In the genomic region with DNA sequence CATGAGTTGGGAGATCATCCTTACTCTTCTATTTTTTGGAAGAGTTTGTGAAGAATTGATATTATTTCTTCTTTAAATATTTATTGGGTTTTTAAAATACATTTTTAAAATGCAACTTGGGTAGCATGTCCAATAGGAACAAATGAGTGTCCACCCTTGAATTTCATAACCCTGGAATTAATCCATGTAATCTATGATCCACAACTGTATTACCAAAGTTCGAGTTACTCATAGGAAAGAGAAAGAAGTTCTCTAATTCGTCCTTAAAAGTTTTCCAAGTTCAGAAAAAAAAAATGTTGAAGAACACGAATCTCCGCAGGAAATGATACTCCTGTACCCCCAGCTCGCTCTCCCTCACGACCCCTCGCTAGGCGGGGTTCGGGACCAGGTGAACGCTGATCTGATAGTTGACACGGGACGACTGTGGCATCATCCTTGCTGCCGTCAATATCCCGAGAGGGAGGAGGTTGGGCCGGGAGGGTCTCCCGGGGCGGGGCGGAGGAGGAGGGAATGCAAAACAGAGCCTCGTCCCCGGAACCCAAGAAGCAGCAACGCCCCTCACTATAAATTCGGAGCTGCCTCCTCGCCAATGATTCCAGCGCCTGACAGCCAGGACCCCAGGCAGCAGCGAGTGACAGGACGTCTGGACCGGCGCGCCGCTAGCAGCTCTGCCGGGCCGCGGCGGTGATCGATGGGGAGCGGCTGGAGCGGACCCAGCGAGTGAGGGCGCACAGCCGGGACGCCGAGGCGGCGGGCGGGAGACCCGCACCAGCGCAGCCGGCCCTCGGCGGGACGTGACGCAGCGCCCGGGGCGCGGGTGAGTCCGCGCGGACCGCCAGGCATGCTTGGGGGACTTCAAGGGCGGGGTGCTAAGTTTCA, we compare ENCODE assay signal across 10 cellular contexts. TPM values are rescaled to one million over a fixed set of nuclear protein-coding genes. Genes with fewer than 3 reads are reported as not detected.
DNase-seq lines count a peak whose midpoint lies in the region; ATAC-seq and TF ChIP-seq lines count a peak whose summit lies in the region.
"Had no signal": no experiment of that assay in that cellular context is flagged by ENCODE, and none has a peak within 500 bp of the region (broad histone marks: within the 10 kb centered on the region; RNA-seq: fewer than 3 reads in every experiment).

Gene AGTR1 (plus strand): TSS at position 593 of the 879 bp plus-strand sequence. CDS start 43,133 bp downstream, outside the sequence.

- no TSS peak for BruUV-seq in PC-3 (replicated peaks; lab: Mats Ljungman, UMichigan)

- ATAC-seq in PC-3 (peak; percentile 40; the same call in 1 of the 2 replicates), foreskin keratinocyte (peak; percentile 64), GM18520 (IDR thresholded peaks at IDR 0.05; ENCODE audit: unreplicated experiment) (no peak)

- H3K36me3 ChIP-seq in PC-3 (ENCODE audit: low read depth, low read length): no peaks in the 10 kb centered on the region
- no peaks in the 10 kb centered on the region for H3K36me3 ChIP-seq in neuron (ENCODE audit: insufficient read depth, low read length)

- POLR2A ChIA-PET in PC-3 (lab: Charles Lee; ENCODE audit: unreplicated experiment): no interaction called here

- H3F3A ChIP-seq in PC-3 (ENCODE audit: low read length, unreplicated experiment): no peaks in the 10 kb centered on the region

- H3K4me3 ChIP-seq in PC-3 (ENCODE audit: low read length) (peak within 1 kb of the TSS; percentile 50), neuron (ENCODE audit: low read length) (peak within 1 kb of the TSS; percentile 49)

- H3K9me2 ChIP-seq in PC-3 (replicated peaks; ENCODE audit: low read length): no peaks in the 10 kb centered on the region

- no peaks in the 10 kb centered on the region for H4K20me1 ChIP-seq in PC-3 (ENCODE audit: low read length)

- H3K9ac ChIP-seq in PC-3 (ENCODE audit: low read length): no peak within 1 kb of the TSS

- no peak within 1 kb of the TSS for H3K27ac ChIP-seq in PC-3 (ENCODE audit: low read length)
- no peak within 1 kb of the TSS for H3K27ac ChIP-seq in foreskin keratinocyte

- H3K27me3 ChIP-seq in PC-3 (ENCODE audit: low read length) (peaks cover 46% of the 10 kb centered on the region), foreskin keratinocyte (peaks cover 21% of the 10 kb centered on the region), neuron (ENCODE audit: insufficient read depth, low read length) (peaks cover 31% of the 10 kb centered on the region)

- TF ChIP-seq CTCF in PC-3 (conservative IDR thresholded peaks at IDR 0.05; ENCODE audit: low read depth, low read length): no peak
- no peak for TF ChIP-seq CTCF in foreskin keratinocyte (conservative IDR thresholded peaks at IDR 0.05)

- H3K79me2 ChIP-seq in PC-3 (ENCODE audit: low read length): no peaks in the 10 kb centered on the region

- intact Hi-C loops in PC-3 (cut with micrococcal nuclease): no loop called here

- no peaks in the 10 kb centered on the region for H3K4me1 ChIP-seq in PC-3 (ENCODE audit: insufficient read depth, low read length)
- no peaks in the 10 kb centered on the region for H3K4me1 ChIP-seq in foreskin keratinocyte
- peaks cover 6% of the 10 kb centered on the region for H3K4me1 ChIP-seq in neuron (ENCODE audit: insufficient read depth, low read length)

- peak; percentile 67 for DNase-seq in AG20443 (ENCODE audit: low spot score)
- DNase-seq in PC-3: no peak
- no peak for DNase-seq in foreskin keratinocyte
- DNase-seq in SKM-1 (lab: John Stamatoyannopoulos, UW; ENCODE audit: unreplicated experiment): no peak
- no peak for DNase-seq in stimulated activated naive CD4-positive, alpha-beta T cell (lab: John Stamatoyannopoulos, UW)
- DNase-seq in NCI-H446 treated with DMSO at 0.1 percent for 48 hours (lab: John Stamatoyannopoulos, UW): no peak
- DNase-seq: DND-41 had no signal

- H2AFZ ChIP-seq in PC-3 (ENCODE audit: low read length): peak within 1 kb of the TSS; percentile 53
- H2AFZ ChIP-seq in neuron (ENCODE audit: low read depth, low read length): peak within 1 kb of the TSS; percentile 78

- H3K4me2 ChIP-seq in PC-3 (ENCODE audit: low read length): peak within 1 kb of the TSS; percentile 75

- no peaks in the 10 kb centered on the region for H3K9me3 ChIP-seq in PC-3 (ENCODE audit: low read length)
- no peaks in the 10 kb centered on the region for H3K9me3 ChIP-seq in neuron (ENCODE audit: low read length)

- CTCF ChIA-PET in PC-3 (lab: Charles Lee): no interaction called here

RNA-seq across cellular contexts. Expression of gene AGTR1, which starts in this region (rescaled TPM):
- total RNA-seq in PC-3 (2014; rRNA removed) (0.15 TPM in 1 of 2 replicates, not detected in the other), foreskin keratinocyte (not detected in 2 replicates)
- polyA plus RNA-seq in foreskin keratinocyte: not detected in 2 replicates
- total RNA-seq: HT-29 had no signal

Comparison
In these comparisons a context has a peak if more than half of its experiments do, and no peak if none do; other contexts are left out.
1. Peak in ATAC-seq, H3K4me3 ChIP-seq and H3K4me2 ChIP-seq in PC-3; RNA of the gene not detected or under 1 TPM.
2. Peak in ATAC-seq in foreskin keratinocyte; RNA of the gene not detected or under 1 TPM.